ENCODE assay signal across 16 cellular contexts in genomic region chr7:139117599-139118233, GRCh38. TPM values are rescaled to one million over a fixed set of nuclear protein-coding genes. Genes with fewer than 3 reads are reported as not detected.
DNase-seq lines count a peak whose midpoint lies in the region; ATAC-seq, FAIRE-seq and TF ChIP-seq lines count a peak whose summit lies in the region.
"Had no signal": no experiment of that assay in that cellular context is flagged by ENCODE, and none has a peak within 500 bp of the region (broad histone marks: within the 10 kb centered on the region; RNA-seq: fewer than 3 reads in every experiment).

No MANE protein-coding gene starts in this region.

- H3K27me3 Mint-ChIP-seq in activated naive CD4-positive, alpha-beta T cell treated with anti-CD3 and anti-CD28 coated beads, Interleukin-2, amount 50 U/mL, for 24 hours: no peaks in the 10 kb centered on the region
- no peaks in the 10 kb centered on the region for H3K27me3 Mint-ChIP-seq in activated naive CD4-positive, alpha-beta T cell treated with anti-CD3 and anti-CD28 coated beads, Interleukin-2, amount 10 ng/mL, durations not matched to agents 7 days and 5 days
- H3K27me3 Mint-ChIP-seq in GM23338 (ENCODE audit: insufficient read depth, low read depth, poor library complexity): peaks cover 5% of the 10 kb centered on the region

- no peak overlapping the region for H3K4me2 ChIP-seq in GM23338
- peak overlapping the region; percentile 61 for H3K4me2 ChIP-seq in mammary epithelial cell (ENCODE audit: insufficient read depth, low read depth, low read length)

- TF ChIP-seq CTCF in GM23338 (conservative IDR thresholded peaks at IDR 0.05; ENCODE audit: low read depth in 2 of 2) (no peak), mammary epithelial cell (conservative IDR thresholded peaks at IDR 0.05 in 1 of 2, IDR thresholded peaks at IDR 0.05 in 1 of 2; ENCODE audit: extremely low read depth in 1 of 2, insufficient read depth in 1 of 2, low read depth in 1 of 2, low read length in 2 of 2) (no peak), D721Med (IDR thresholded peaks at IDR 0.05; ENCODE audit: insufficient read depth, missing control alignments) (no peak)

- H3K4me1 ChIP-seq in GM23338 (ENCODE audit: insufficient read depth) (no peaks in the 10 kb centered on the region), mammary epithelial cell (ENCODE audit: insufficient read depth, low read length) (peaks cover 19% of the 10 kb centered on the region)

- no peak overlapping the region for H3K4me3 Mint-ChIP-seq in activated naive CD4-positive, alpha-beta T cell treated with anti-CD3 and anti-CD28 coated beads, Interleukin-2, amount 50 U/mL, for 24 hours
- H3K4me3 Mint-ChIP-seq in activated naive CD4-positive, alpha-beta T cell treated with anti-CD3 and anti-CD28 coated beads, Interleukin-2, amount 10 ng/mL, durations not matched to agents 7 days and 5 days: no peak overlapping the region
- no peak overlapping the region for H3K4me3 Mint-ChIP-seq in GM23338
- H3K4me3 Mint-ChIP-seq in stimulated activated effector memory CD8-positive, alpha-beta T cell treated with anti-CD3 and anti-CD28 coated beads, Interleukin-12 subunit alpha, Interleukin-12 subunit beta, amount 100 ng/mL, for 72 hours: peak overlapping the region; percentile 50
- H3K4me3 Mint-ChIP-seq: nephron progenitor cell had no signal

- H3K27me3 ChIP-seq in GM23338 (ENCODE audit: insufficient read depth) (no peaks in the 10 kb centered on the region), mammary epithelial cell (ENCODE audit: insufficient read depth, low read length) (no peaks in the 10 kb centered on the region)

- no peak for ATAC-seq in GM23338
- no peak for ATAC-seq in stimulated activated effector memory CD8-positive, alpha-beta T cell treated with anti-CD3 and anti-CD28 coated beads, Interleukin-12 subunit alpha, Interleukin-12 subunit beta, amount 100 ng/mL, for 72 hours

- 0 out of 2 replicates have a peak, but pooled peaks cover 8% of the 10 kb centered on the region for H3K9me2 ChIP-seq in GM23338 (ENCODE audit: insufficient read depth)

- no peak for FAIRE-seq in D721Med (lab: Jason Lieb, UNC)
- FAIRE-seq: endometrium, frontal cortex had no signal

- intact Hi-C loops in mammary epithelial cell (cut with micrococcal nuclease): loop anchor here (1.0 kb wide), 1 partner anchor 8 kb away; the partner anchor contains the start of gene ZC3HAV1

- CTCF ChIA-PET in activated naive CD4-positive, alpha-beta T cell treated with anti-CD3 and anti-CD28 coated beads, Interleukin-2, amount 10 ng/mL, durations not matched to agents 7 days and 5 days (lab: Charles Lee): interaction anchor here (1.9 kb wide), 1 partner anchor 23 kb away, joined by 5 read pairs; no protein-coding TSS in a partner anchor
- CTCF ChIA-PET in mammary epithelial cell (lab: Charles Lee; ENCODE audit: low non-redundant PET): no interaction called here

- in situ Hi-C loops in mammary epithelial cell (cut with MboI; ENCODE audit: low sequenced_read_pairs in 2 of 2) (loop anchor here in 1 of 2 donors (10.0 kb wide), 1 partner anchor 117 kb away; the partner anchor contains the start of gene UBN2), ACHN (cut with HindIII; ENCODE audit: low pct_ligation_motif_present, low pct_unique_long_range_greater_than_20kb, low sequenced_read_pairs) (no loop called here)

- H3K79me2 ChIP-seq in GM23338 (replicated peaks; ENCODE audit: insufficient read depth) (no peaks in the 10 kb centered on the region), mammary epithelial cell (ENCODE audit: insufficient read depth, low read length) (no peaks in the 10 kb centered on the region)

- H3K36me3 ChIP-seq in GM23338 (ENCODE audit: insufficient read depth): no peaks in the 10 kb centered on the region
- no peaks in the 10 kb centered on the region for H3K36me3 ChIP-seq in mammary epithelial cell (ENCODE audit: insufficient read depth, low read length)
- H3K36me3 ChIP-seq: WERI-Rb-1 had no signal

- H2AFZ ChIP-seq in GM23338: peak overlapping the region; percentile 53
- H2AFZ ChIP-seq in mammary epithelial cell (ENCODE audit: low read depth, low read length): no peak overlapping the region

- H3K4me3 ChIP-seq in GM23338 (no peak overlapping the region), mammary epithelial cell (replicated peaks in 1 of 3; ENCODE audit: insufficient read depth in 1 of 3, low read depth in 2 of 3, low read length in 3 of 3) (no peak overlapping the region)

- no peaks in the 10 kb centered on the region for H3K9me3 Mint-ChIP-seq in activated naive CD4-positive, alpha-beta T cell treated with anti-CD3 and anti-CD28 coated beads, Interleukin-2, amount 50 U/mL, for 24 hours
- H3K9me3 Mint-ChIP-seq in activated naive CD4-positive, alpha-beta T cell treated with anti-CD3 and anti-CD28 coated beads, Interleukin-2, amount 10 ng/mL, durations not matched to agents 7 days and 5 days: no peaks in the 10 kb centered on the region
- H3K9me3 Mint-ChIP-seq in GM23338: no peaks in the 10 kb centered on the region
- no peaks in the 10 kb centered on the region for H3K9me3 Mint-ChIP-seq in stimulated activated effector memory CD8-positive, alpha-beta T cell treated with anti-CD3 and anti-CD28 coated beads, Interleukin-12 subunit alpha, Interleukin-12 subunit beta, amount 100 ng/mL, for 72 hours
- H3K9me3 Mint-ChIP-seq: nephron progenitor cell had no signal

- dilution Hi-C loops in mammary epithelial cell (cut with HindIII; ENCODE audit: low sequenced_read_pairs): no loop called here

- no peak for DNase-seq in activated naive CD4-positive, alpha-beta T cell treated with anti-CD3 and anti-CD28 coated beads, Interleukin-2, amount 10 ng/mL, durations not matched to agents 7 days and 5 days
- DNase-seq in GM23338 (ENCODE audit: low spot score): no peak
- DNase-seq in mammary epithelial cell: no peak
- DNase-seq in stimulated activated effector memory CD8-positive, alpha-beta T cell treated with anti-CD3 and anti-CD28 coated beads, Interleukin-12 subunit alpha, Interleukin-12 subunit beta, amount 100 ng/mL, for 72 hours (ENCODE audit: low spot score in 2 of 2): no peak
- DNase-seq in ACHN: no peak
- no peak for DNase-seq in D721Med (ENCODE audit: insufficient read length, low spot score)
- DNase-seq in SHP77 (lab: John Stamatoyannopoulos, UW): no peak
- DNase-seq: Kasumi-1, NCI-H146, NCI-H446 treated with DMSO at 0.1 percent for 48 hours, nephron progenitor cell, substantia nigra, WERI-Rb-1 had no signal

- 69% methylated on average over 5 of the region's 5 CpGs for WGBS in mammary epithelial cell (ENCODE audit: low coverage, missing lambda C conversion rate)

- no TSS peak for BruUV-seq in mammary epithelial cell (replicated peaks; lab: Mats Ljungman, UMichigan)

- no peak overlapping the region for H3K27ac ChIP-seq in GM23338 (ENCODE audit: low read depth)
- no peak overlapping the region for H3K27ac ChIP-seq in mammary epithelial cell (ENCODE audit: insufficient read depth, low read depth, low read length)
- H3K27ac ChIP-seq: WERI-Rb-1 had no signal

- no peak overlapping the region for H3K9ac ChIP-seq in mammary epithelial cell (ENCODE audit: insufficient read depth, low read length)

- H3K36me3 Mint-ChIP-seq in activated naive CD4-positive, alpha-beta T cell treated with anti-CD3 and anti-CD28 coated beads, Interleukin-2, amount 50 U/mL, for 24 hours: no peaks in the 10 kb centered on the region
- no peaks in the 10 kb centered on the region for H3K36me3 Mint-ChIP-seq in activated naive CD4-positive, alpha-beta T cell treated with anti-CD3 and anti-CD28 coated beads, Interleukin-2, amount 10 ng/mL, durations not matched to agents 7 days and 5 days
- no peaks in the 10 kb centered on the region for H3K36me3 Mint-ChIP-seq in GM23338 (ENCODE audit: low read depth)
- no peaks in the 10 kb centered on the region for H3K36me3 Mint-ChIP-seq in stimulated activated effector memory CD8-positive, alpha-beta T cell treated with anti-CD3 and anti-CD28 coated beads, Interleukin-12 subunit alpha, Interleukin-12 subunit beta, amount 100 ng/mL, for 72 hours

- peak overlapping the region; percentile 77 for H3K27ac Mint-ChIP-seq in activated naive CD4-positive, alpha-beta T cell treated with anti-CD3 and anti-CD28 coated beads, Interleukin-2, amount 50 U/mL, for 24 hours
- no peak overlapping the region for H3K27ac Mint-ChIP-seq in activated naive CD4-positive, alpha-beta T cell treated with anti-CD3 and anti-CD28 coated beads, Interleukin-2, amount 10 ng/mL, durations not matched to agents 7 days and 5 days
- H3K27ac Mint-ChIP-seq in GM23338: no peak overlapping the region
- peak overlapping the region; percentile 17 for H3K27ac Mint-ChIP-seq in stimulated activated effector memory CD8-positive, alpha-beta T cell treated with anti-CD3 and anti-CD28 coated beads, Interleukin-12 subunit alpha, Interleukin-12 subunit beta, amount 100 ng/mL, for 72 hours
- H3K27ac Mint-ChIP-seq: nephron progenitor cell had no signal

- H3K4me1 Mint-ChIP-seq in activated naive CD4-positive, alpha-beta T cell treated with anti-CD3 and anti-CD28 coated beads, Interleukin-2, amount 50 U/mL, for 24 hours: peaks cover 50% of the 10 kb centered on the region
- peaks cover 44% of the 10 kb centered on the region for H3K4me1 Mint-ChIP-seq in activated naive CD4-positive, alpha-beta T cell treated with anti-CD3 and anti-CD28 coated beads, Interleukin-2, amount 10 ng/mL, durations not matched to agents 7 days and 5 days
- H3K4me1 Mint-ChIP-seq in GM23338: peaks cover 12% of the 10 kb centered on the region
- peaks cover 29% of the 10 kb centered on the region for H3K4me1 Mint-ChIP-seq in stimulated activated effector memory CD8-positive, alpha-beta T cell treated with anti-CD3 and anti-CD28 coated beads, Interleukin-12 subunit alpha, Interleukin-12 subunit beta, amount 100 ng/mL, for 72 hours

- no peaks in the 10 kb centered on the region for H3F3A ChIP-seq in GM23338 (replicated peaks; ENCODE audit: low read depth)

- H3K9me3 ChIP-seq in mammary epithelial cell (replicated peaks; ENCODE audit: insufficient read depth, low read length): no peaks in the 10 kb centered on the region

- H4K20me1 ChIP-seq in GM23338 (replicated peaks; ENCODE audit: insufficient read depth) (no peaks in the 10 kb centered on the region), mammary epithelial cell (ENCODE audit: insufficient read depth, low read length) (no peaks in the 10 kb centered on the region)

RNA-seq across cellular contexts. Expression of gene ZC3HAV1, which starts 8.2 kb away (rescaled TPM):
- total RNA-seq in GM23338 (2014; rRNA removed; shearing (Covaris generic)): 56.8 and 59.8 TPM in 2 replicates
- polyA plus RNA-seq in GM23338 (2016; fragmentation: Nextera tagmentation; extraction: Ambion mirVana) (23.4 and 24.8 TPM in 2 replicates), mammary epithelial cell (24.2 TPM)
- total RNA-seq in mammary epithelial cell: 10 to 100 TPM; 23.6 to 50.5 TPM
- 35.7 TPM for polyA minus RNA-seq in mammary epithelial cell

Comparison
In these comparisons a context has a peak if more than half of its experiments do, and no peak if none do; other contexts are left out.
1. H3K27ac Mint-ChIP-seq: peak in activated naive CD4-positive, alpha-beta T cell treated with anti-CD3 and anti-CD28 coated beads, Interleukin-2, amount 50 U/mL, for 24 hours (single experiment) and stimulated activated effector memory CD8-positive, alpha-beta T cell treated with anti-CD3 and anti-CD28 coated beads, Interleukin-12 subunit alpha, Interleukin-12 subunit beta, amount 100 ng/mL, for 72 hours (single experiment); none in activated naive CD4-positive, alpha-beta T cell treated with anti-CD3 and anti-CD28 coated beads, Interleukin-2, amount 10 ng/mL, durations not matched to agents 7 days and 5 days (single experiment) and GM23338 (single experiment).